In genomic region chr3:50358355-50358926, GRCh38 we compare ENCODE assay signal across 8 cellular contexts. TPM values are rescaled to one million over a fixed set of nuclear protein-coding genes. Genes with fewer than 3 reads are reported as not detected.
DNase-seq lines count a peak whose midpoint lies in the region; ATAC-seq lines count a peak whose summit lies in the region.

No MANE protein-coding gene starts in this region.

- peak overlapping the region; percentile 97 for H3K27ac Mint-ChIP-seq in activated T-helper 17 cell treated with anti-CD3 and anti-CD28 coated beads, Interleukin-2, amount 50 U/mL, for 72 hours

- peaks cover 15% of the 10 kb centered on the region for H3K4me1 Mint-ChIP-seq in activated T-helper 17 cell treated with anti-CD3 and anti-CD28 coated beads, Interleukin-2, amount 50 U/mL, for 72 hours

- H3K4me3 Mint-ChIP-seq in activated T-helper 17 cell treated with anti-CD3 and anti-CD28 coated beads, Interleukin-2, amount 50 U/mL, for 72 hours = peak overlapping the region; percentile 93

- peaks cover 5% of the 10 kb centered on the region for H3K27me3 ChIP-seq in iPS-20b (ENCODE audit: insufficient read depth, low read length)
- no peaks in the 10 kb centered on the region for H3K27me3 ChIP-seq in stomach smooth muscle (ENCODE audit: control insufficient read depth in 1 of 2, insufficient read depth in 2 of 2, low read length in 2 of 2)

- H3K9me3 Mint-ChIP-seq in activated T-helper 17 cell treated with anti-CD3 and anti-CD28 coated beads, Interleukin-2, amount 50 U/mL, for 72 hours = no peaks in the 10 kb centered on the region

- H3K4me1 ChIP-seq in iPS-20b (ENCODE audit: insufficient read depth, low read length) (peaks cover 6% of the 10 kb centered on the region; the same call in 1 of the 2 replicates), stomach smooth muscle (ENCODE audit: control insufficient read depth, insufficient read depth, low read length) (peaks cover 49% of the 10 kb centered on the region)

- H3K36me3 ChIP-seq in iPS-20b (ENCODE audit: insufficient read depth, low read depth, low read length) = peaks cover 20% of the 10 kb centered on the region
- peaks cover 7 to 27% of the 10 kb centered on the region in 2 donors for H3K36me3 ChIP-seq in stomach smooth muscle (ENCODE audit: control insufficient read depth in 2 of 2, insufficient read depth in 2 of 2, low read length in 2 of 2)

- no peak overlapping the region for H3K27ac ChIP-seq in iPS-20b (ENCODE audit: low read length)
- peak overlapping the region; percentile 86 for H3K27ac ChIP-seq in stomach smooth muscle (ENCODE audit: low read length)

- DNase-seq in DMS53 (lab: John Stamatoyannopoulos, UW) (peak; percentile 15), DMS53 treated with DMSO at 0.1 percent for 48 hours (lab: John Stamatoyannopoulos, UW; ENCODE audit: unreplicated experiment) (no peak), NCI-H526 treated with DMSO at 0.1 percent for 48 hours (lab: John Stamatoyannopoulos, UW) (no peak)

- H3K4me3 ChIP-seq in iPS-20b (ENCODE audit: low read length) (peak overlapping the region; percentile 94), stomach smooth muscle (ENCODE audit: low read length in 2 of 2) (peak overlapping the region; percentile 77 to 97)

- H3K9ac ChIP-seq in iPS-20b (ENCODE audit: low read depth, low read length) (peak overlapping the region; percentile 88), stomach smooth muscle (ENCODE audit: low read length in 2 of 2) (peak overlapping the region; percentile 81 to 98)

- no peaks in the 10 kb centered on the region for H3K9me3 ChIP-seq in iPS-20b (ENCODE audit: insufficient read depth, low read depth, low read length)
- no peaks in the 10 kb centered on the region for H3K9me3 ChIP-seq in stomach smooth muscle (ENCODE audit: control insufficient read depth in 2 of 2, low read length in 2 of 2)

- H3K27me3 Mint-ChIP-seq in activated T-helper 17 cell treated with anti-CD3 and anti-CD28 coated beads, Interleukin-2, amount 50 U/mL, for 72 hours = no peaks in the 10 kb centered on the region

- peaks cover 47% of the 10 kb centered on the region for H3K36me3 Mint-ChIP-seq in activated T-helper 17 cell treated with anti-CD3 and anti-CD28 coated beads, Interleukin-2, amount 50 U/mL, for 72 hours (ENCODE audit: low read depth)

- no peak for ATAC-seq in activated T-helper 17 cell treated with anti-CD3 and anti-CD28 coated beads, Interleukin-2, amount 50 U/mL, for 72 hours (replicated peaks)
- no peak for ATAC-seq in HG03025 (IDR thresholded peaks at IDR 0.05; ENCODE audit: low FRiP score, unreplicated experiment)
- ATAC-seq in HG03460 (IDR thresholded peaks at IDR 0.05; ENCODE audit: unreplicated experiment) = no peak

RNA-seq across cellular contexts. Expression of gene TMEM115, which starts 0.9 kb away (rescaled TPM):
- 10 to 100 TPM; 14.3 to 21.9 TPM for total RNA-seq in activated T-helper 17 cell treated with anti-CD3 and anti-CD28 coated beads, Interleukin-2, amount 50 U/mL, for 72 hours

RNA-seq across cellular contexts. Expression of gene CYB561D2, which starts 7.8 kb away (rescaled TPM):
- total RNA-seq in activated T-helper 17 cell treated with anti-CD3 and anti-CD28 coated beads, Interleukin-2, amount 50 U/mL, for 72 hours = 10 to 100 TPM; 35.6 to 40.8 TPM

RNA-seq across cellular contexts. Expression of gene NPRL2, which starts 7.9 kb away (rescaled TPM):
- 10 to 100 TPM; 50.2 to 96.5 TPM for total RNA-seq in activated T-helper 17 cell treated with anti-CD3 and anti-CD28 coated beads, Interleukin-2, amount 50 U/mL, for 72 hours

RNA-seq across cellular contexts. Expression of gene ZMYND10, which starts 12.9 kb away (rescaled TPM):
- 10 to 100 TPM in 1 of 2 donors, 1 to 10 TPM in 1; 3.9 to 10.9 TPM for total RNA-seq in activated T-helper 17 cell treated with anti-CD3 and anti-CD28 coated beads, Interleukin-2, amount 50 U/mL, for 72 hours

RNA-seq across cellular contexts. Expression of gene RASSF1, which starts 17.8 kb away (rescaled TPM):
- total RNA-seq in activated T-helper 17 cell treated with anti-CD3 and anti-CD28 coated beads, Interleukin-2, amount 50 U/mL, for 72 hours = 100 to 1,000 TPM in 1 of 2 donors, 10 to 100 TPM in 1; 85.8 to 139 TPM
